1 cellular context compared by ENCODE assay signal in genomic region chr17:74584307-74584706, GRCh38.
TF ChIP-seq lines count a peak whose summit lies in the region.

No MANE protein-coding gene starts in this region.

TF ChIP-seq in WTC11, 78 proteins besides CTCF, POLR2A, EP300 and RAD21 (continued from another document):
- TF ChIP-seq HMGXB4 (CRISPR knock-in tag; IDR thresholded peaks at IDR 0.05), result no peak
- no peak for TF ChIP-seq NFE2L1 (CRISPR knock-in tag; IDR thresholded peaks at IDR 0.05)
- TF ChIP-seq ZBTB21 (CRISPR knock-in tag; IDR thresholded peaks at IDR 0.05; ENCODE audit: borderline replicate concordance), result no peak
- no peak for TF ChIP-seq RELA (CRISPR knock-in tag; IDR thresholded peaks at IDR 0.05; ENCODE audit: borderline replicate concordance)
- TF ChIP-seq CREM (CRISPR knock-in tag; IDR thresholded peaks at IDR 0.05), result no peak
- no peak for TF ChIP-seq ATF3 (CRISPR knock-in tag; conservative IDR thresholded peaks at IDR 0.05)
- no peak for TF ChIP-seq NR1H2 (CRISPR knock-in tag; IDR thresholded peaks at IDR 0.05)
